Comparison of ENCODE assay signal across 10 cellular contexts in genomic region chr1:110136911-110137310, GRCh38. TPM values are rescaled to one million over a fixed set of nuclear protein-coding genes. Genes with fewer than 3 reads are reported as not detected.
DNase-seq lines count a peak whose midpoint lies in the region; ATAC-seq and TF ChIP-seq lines count a peak whose summit lies in the region.
"Had no signal": no experiment of that assay in that cellular context is flagged by ENCODE, and none has a peak within 500 bp of the region (broad histone marks: within the 10 kb centered on the region; RNA-seq: fewer than 3 reads in every experiment).

No MANE protein-coding gene starts in this region.

- ATAC-seq in HG03139 (IDR thresholded peaks at IDR 0.05; ENCODE audit: unreplicated experiment) = no peak

- no CpG with 5 or more reads among the region's 7 CpGs for WGBS in mesendoderm (ENCODE audit: extremely low coverage, insufficient coverage, low lambda C conversion rate)

- CTCF ChIA-PET in activated CD4-positive, alpha-beta memory T cell treated with anti-CD3 and anti-CD28 coated beads for 36 hours (lab: Charles Lee) = no interaction called here
- CTCF ChIA-PET in GM10248 (lab: Yijun Ruan, JAX) = no interaction called here

- peak; percentile 99 for DNase-seq in DMS53 (lab: John Stamatoyannopoulos, UW)
- DNase-seq in NCI-H187 (lab: John Stamatoyannopoulos, UW) = peak; percentile 86 to 95
- peak; percentile 48 for DNase-seq in activated CD4-positive, alpha-beta memory T cell treated with anti-CD3 and anti-CD28 coated beads for 36 hours
- peak; percentile 63 for DNase-seq in mesendoderm
- no peak for DNase-seq in SJCRH30
- no peak for DNase-seq in GM10248 (ENCODE audit: extremely low spot score)
- DNase-seq in HCEC 1CT = no peak
- DNase-seq: T-helper 9 cell had no signal

- no peak overlapping the region for H3K56ac ChIP-seq in mesendoderm (ENCODE audit: low read length)

- H3K4ac ChIP-seq in mesendoderm (ENCODE audit: low read depth, low read length) = no peak overlapping the region

- no peak overlapping the region for H4K5ac ChIP-seq in mesendoderm (ENCODE audit: low read length)

- H3K4me3 Mint-ChIP-seq in activated CD4-positive, alpha-beta memory T cell treated with anti-CD3 and anti-CD28 coated beads for 36 hours = no peak overlapping the region

- H3K79me1 ChIP-seq in mesendoderm (ENCODE audit: low read length) = no peaks in the 10 kb centered on the region

- H3K4me2 ChIP-seq in mesendoderm (ENCODE audit: low read length) = no peak overlapping the region

- H2BK5ac ChIP-seq in mesendoderm (ENCODE audit: low read length) = no peak overlapping the region

- H3K4me1 ChIP-seq in mesendoderm (ENCODE audit: control insufficient read depth, low read depth, low read length) (peaks cover 2% of the 10 kb centered on the region), SJCRH30 (no peaks in the 10 kb centered on the region)

- H3K9me3 Mint-ChIP-seq in activated CD4-positive, alpha-beta memory T cell treated with anti-CD3 and anti-CD28 coated beads for 36 hours = no peaks in the 10 kb centered on the region

- POLR2A ChIA-PET in activated CD4-positive, alpha-beta memory T cell treated with anti-CD3 and anti-CD28 coated beads for 36 hours (lab: Charles Lee) = no interaction called here
- POLR2A ChIA-PET in GM10248 (lab: Yijun Ruan, JAX) = no interaction called here

- H3K9me3 ChIP-seq in SJCRH30 (replicated peaks) = no peaks in the 10 kb centered on the region

- no peak for TF ChIP-seq CTCF in GM10248 (IDR thresholded peaks at IDR 0.05; ENCODE audit: control extremely low read depth, extremely low read depth, low read depth, missing control alignments)

- no peak overlapping the region for H3K4me3 ChIP-seq in mesendoderm (ENCODE audit: low read length)
- no peak overlapping the region for H3K4me3 ChIP-seq in SJCRH30

- H3K4me1 Mint-ChIP-seq in activated CD4-positive, alpha-beta memory T cell treated with anti-CD3 and anti-CD28 coated beads for 36 hours (ENCODE audit: low read depth) = peaks cover 8% of the 10 kb centered on the region

- intact Hi-C loops in activated CD4-positive, alpha-beta memory T cell treated with anti-CD3 and anti-CD28 coated beads for 36 hours (cut with micrococcal nuclease) = no loop called here

- no peak overlapping the region for H2BK15ac ChIP-seq in mesendoderm (replicated peaks; ENCODE audit: low read depth)

- H4K8ac ChIP-seq in mesendoderm (ENCODE audit: low read depth, low read length) = no peak overlapping the region

- H3K36me3 ChIP-seq in mesendoderm (ENCODE audit: control insufficient read depth, insufficient read depth, low read length) (no peaks in the 10 kb centered on the region), SJCRH30 (no peaks in the 10 kb centered on the region)

- H3K27ac ChIP-seq in mesendoderm (ENCODE audit: low read depth, low read length) (no peak overlapping the region), SJCRH30 (no peak overlapping the region)

- H3K79me2 ChIP-seq in mesendoderm (ENCODE audit: control insufficient read depth, insufficient read depth, low read length) = no peaks in the 10 kb centered on the region

- no peak overlapping the region for H3K23ac ChIP-seq in mesendoderm (ENCODE audit: low read length)

- H3K36me3 Mint-ChIP-seq in activated CD4-positive, alpha-beta memory T cell treated with anti-CD3 and anti-CD28 coated beads for 36 hours = no peaks in the 10 kb centered on the region

- H3K9ac ChIP-seq in mesendoderm (ENCODE audit: low read length) = no peak overlapping the region

- no peak overlapping the region for H2BK120ac ChIP-seq in mesendoderm (ENCODE audit: low read depth, low read length)

- H3K27ac Mint-ChIP-seq in activated CD4-positive, alpha-beta memory T cell treated with anti-CD3 and anti-CD28 coated beads for 36 hours = no peak overlapping the region

- H3K27me3 ChIP-seq in mesendoderm (ENCODE audit: insufficient read depth, low read length, poor library complexity) (no peaks in the 10 kb centered on the region), SJCRH30 (peaks cover 14% of the 10 kb centered on the region)

- no peak overlapping the region for H3K18ac ChIP-seq in mesendoderm (ENCODE audit: low read length)

- H3K27me3 Mint-ChIP-seq in activated CD4-positive, alpha-beta memory T cell treated with anti-CD3 and anti-CD28 coated beads for 36 hours = peaks cover 28% of the 10 kb centered on the region

- H2AK5ac ChIP-seq in mesendoderm (ENCODE audit: low read length) = no peak overlapping the region

RNA-seq across cellular contexts. Expression of gene SLC6A17, which starts 13.4 kb away (rescaled TPM):
- under 1 TPM; 0.02 to 0.07 TPM for total RNA-seq in activated CD4-positive, alpha-beta memory T cell treated with anti-CD3 and anti-CD28 coated beads for 36 hours
- polyA plus RNA-seq in mesendoderm (2013, experiment 1 of 2) = 1.6 TPM
- polyA plus RNA-seq in mesendoderm (2013, experiment 2 of 2) = 1.6 TPM
- not detected in 2 replicates for total RNA-seq in SJCRH30 (2014; rRNA removed; shearing (Covaris generic))

RNA-seq across cellular contexts. Expression of gene UBL4B, which starts 24.7 kb away (rescaled TPM):
- not detected for total RNA-seq in activated CD4-positive, alpha-beta memory T cell treated with anti-CD3 and anti-CD28 coated beads for 36 hours
- polyA plus RNA-seq in mesendoderm (2013, experiment 1 of 2) = 0.03 TPM
- 0.04 TPM for polyA plus RNA-seq in mesendoderm (2013, experiment 2 of 2)
- total RNA-seq in SJCRH30 (2014; rRNA removed; shearing (Covaris generic)) = not detected in 2 replicates
- total RNA-seq: urinary bladder had no signal
- polyA plus RNA-seq: urinary bladder had no signal

Comparison
In these comparisons a context has a peak if more than half of its experiments do, and no peak if none do; other contexts are left out.
1. DNase-seq: peak in DMS53 (single experiment), NCI-H187 (2 of 2), activated CD4-positive, alpha-beta memory T cell treated with anti-CD3 and anti-CD28 coated beads for 36 hours (single experiment) and mesendoderm (single experiment); none in SJCRH30 (0 of 2), GM10248 (single experiment) and HCEC 1CT (single experiment).